8 cellular contexts compared by ENCODE assay signal in the genomic region with DNA sequence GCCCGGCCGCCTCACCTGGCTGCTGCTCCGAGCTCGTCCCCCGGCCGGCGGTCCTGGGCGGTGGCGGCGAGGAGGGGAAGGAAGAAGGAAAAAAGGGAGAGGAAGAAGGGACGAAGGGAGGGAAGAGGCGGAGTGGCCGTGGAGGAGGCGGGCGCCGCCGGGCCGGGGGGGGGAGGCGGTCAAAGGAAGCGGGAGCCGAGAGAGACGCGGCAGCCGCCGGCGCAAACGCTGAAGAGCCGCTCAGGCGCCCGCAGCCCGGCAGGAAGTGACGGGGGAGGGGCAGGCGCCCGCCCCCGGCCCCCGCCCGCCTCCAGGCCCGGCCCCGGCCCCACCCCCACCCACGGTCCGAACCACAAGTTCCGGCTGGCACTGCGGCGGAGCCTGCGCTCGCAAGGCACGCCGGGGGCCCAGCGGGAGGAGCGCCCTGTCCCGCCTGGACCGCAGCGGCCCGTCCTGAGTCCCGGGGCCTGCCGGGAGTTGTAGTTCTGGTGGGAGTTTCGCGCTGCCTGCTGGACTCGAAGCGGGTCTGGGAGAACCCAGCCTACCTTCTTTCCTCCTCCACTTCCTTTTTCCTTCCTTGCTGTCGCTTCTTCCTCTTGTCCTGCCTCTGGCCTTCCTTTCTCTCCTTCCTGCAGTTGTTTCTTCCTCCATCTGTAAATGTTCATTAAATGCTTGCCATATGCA.
DNase-seq lines count a peak whose midpoint lies in the region; ATAC-seq lines count a peak whose summit lies in the region.

A gene with protein sequence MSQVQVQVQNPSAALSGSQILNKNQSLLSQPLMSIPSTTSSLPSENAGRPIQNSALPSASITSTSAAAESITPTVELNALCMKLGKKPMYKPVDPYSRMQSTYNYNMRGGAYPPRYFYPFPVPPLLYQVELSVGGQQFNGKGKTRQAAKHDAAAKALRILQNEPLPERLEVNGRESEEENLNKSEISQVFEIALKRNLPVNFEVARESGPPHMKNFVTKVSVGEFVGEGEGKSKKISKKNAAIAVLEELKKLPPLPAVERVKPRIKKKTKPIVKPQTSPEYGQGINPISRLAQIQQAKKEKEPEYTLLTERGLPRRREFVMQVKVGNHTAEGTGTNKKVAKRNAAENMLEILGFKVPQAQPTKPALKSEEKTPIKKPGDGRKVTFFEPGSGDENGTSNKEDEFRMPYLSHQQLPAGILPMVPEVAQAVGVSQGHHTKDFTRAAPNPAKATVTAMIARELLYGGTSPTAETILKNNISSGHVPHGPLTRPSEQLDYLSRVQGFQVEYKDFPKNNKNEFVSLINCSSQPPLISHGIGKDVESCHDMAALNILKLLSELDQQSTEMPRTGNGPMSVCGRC (minus strand): TSS at position 234 of the 684 bp plus-strand sequence. CDS start 22,133 bp downstream, outside the sequence.

- H3K27ac Mint-ChIP-seq in effector memory CD8-positive, alpha-beta T cell: peak within 1 kb of the TSS; percentile 79 to 90
- H3K27ac Mint-ChIP-seq in memory B cell: peak within 1 kb of the TSS; percentile 76

- H3K4me1 Mint-ChIP-seq in effector memory CD8-positive, alpha-beta T cell (ENCODE audit: low read depth in 2 of 2): peaks cover 15 to 27% of the 10 kb centered on the region in 2 donors
- H3K4me1 Mint-ChIP-seq in memory B cell: peaks cover 28% of the 10 kb centered on the region

- H3K36me3 Mint-ChIP-seq in effector memory CD8-positive, alpha-beta T cell (ENCODE audit: insufficient read depth): peaks cover 24% of the 10 kb centered on the region
- no peaks in the 10 kb centered on the region for H3K36me3 Mint-ChIP-seq in memory B cell

- H3K9me3 Mint-ChIP-seq in effector memory CD8-positive, alpha-beta T cell: no peaks in the 10 kb centered on the region
- H3K9me3 Mint-ChIP-seq in memory B cell: no peaks in the 10 kb centered on the region

- H3K4me3 Mint-ChIP-seq in effector memory CD8-positive, alpha-beta T cell: peak within 1 kb of the TSS; percentile 80 to 83
- peak within 1 kb of the TSS; percentile 91 for H3K4me3 Mint-ChIP-seq in memory B cell

- peak; percentile 99 for DNase-seq in COLO829 (ENCODE audit: low spot score)
- DNase-seq in HUDEP-2 (lab: John Stamatoyannopoulos, UW; ENCODE audit: unreplicated experiment in 76 of 76): peak in 75 of 76 experiments; percentile 14 to 97 (median 89)
- peak; percentile 91 for DNase-seq in NOMO-1 treated with dmso at 0.1 percent for 144 hours (lab: John Stamatoyannopoulos, UW; ENCODE audit: unreplicated experiment)
- DNase-seq in activated CD8-positive, alpha-beta memory T cell treated with anti-CD3 and anti-CD28 coated beads for 48 hours (ENCODE audit: low read depth in 2 of 3, low spot score in 2 of 3): peak; percentile 72 to 91 (median 80)
- DNase-seq in effector memory CD8-positive, alpha-beta T cell: peak; percentile 86 to 90 (median 88)
- peak; percentile 83 to 88 for DNase-seq in memory B cell (ENCODE audit: low spot score in 2 of 2)
- DNase-seq in stimulated activated CD8-positive, alpha-beta memory T cell treated with anti-CD3 and anti-CD28 coated beads, Interleukin-12 subunit alpha, Interleukin-12 subunit beta, amount 100 ng/mL, for 1 hour (ENCODE audit: low read depth): peak; percentile 88

- peaks cover 6 to 8% of the 10 kb centered on the region in 2 donors for H3K27me3 Mint-ChIP-seq in effector memory CD8-positive, alpha-beta T cell
- H3K27me3 Mint-ChIP-seq in memory B cell: no peaks in the 10 kb centered on the region

- ATAC-seq in GM21367 (IDR thresholded peaks at IDR 0.05; ENCODE audit: unreplicated experiment) (peak; percentile 83), memory B cell (ENCODE audit: low read depth) (peak; percentile 93)
- peak; percentile 93 for ATAC-seq in effector memory CD8-positive, alpha-beta T cell (replicated peaks)

Comparison
In these comparisons a context has a peak if more than half of its experiments do, and no peak if none do; other contexts are left out.
1. Peak in every context shown above with its lines: DNase-seq and ATAC-seq.